ENCODE assay signal across 8 cellular contexts in the genomic region with DNA sequence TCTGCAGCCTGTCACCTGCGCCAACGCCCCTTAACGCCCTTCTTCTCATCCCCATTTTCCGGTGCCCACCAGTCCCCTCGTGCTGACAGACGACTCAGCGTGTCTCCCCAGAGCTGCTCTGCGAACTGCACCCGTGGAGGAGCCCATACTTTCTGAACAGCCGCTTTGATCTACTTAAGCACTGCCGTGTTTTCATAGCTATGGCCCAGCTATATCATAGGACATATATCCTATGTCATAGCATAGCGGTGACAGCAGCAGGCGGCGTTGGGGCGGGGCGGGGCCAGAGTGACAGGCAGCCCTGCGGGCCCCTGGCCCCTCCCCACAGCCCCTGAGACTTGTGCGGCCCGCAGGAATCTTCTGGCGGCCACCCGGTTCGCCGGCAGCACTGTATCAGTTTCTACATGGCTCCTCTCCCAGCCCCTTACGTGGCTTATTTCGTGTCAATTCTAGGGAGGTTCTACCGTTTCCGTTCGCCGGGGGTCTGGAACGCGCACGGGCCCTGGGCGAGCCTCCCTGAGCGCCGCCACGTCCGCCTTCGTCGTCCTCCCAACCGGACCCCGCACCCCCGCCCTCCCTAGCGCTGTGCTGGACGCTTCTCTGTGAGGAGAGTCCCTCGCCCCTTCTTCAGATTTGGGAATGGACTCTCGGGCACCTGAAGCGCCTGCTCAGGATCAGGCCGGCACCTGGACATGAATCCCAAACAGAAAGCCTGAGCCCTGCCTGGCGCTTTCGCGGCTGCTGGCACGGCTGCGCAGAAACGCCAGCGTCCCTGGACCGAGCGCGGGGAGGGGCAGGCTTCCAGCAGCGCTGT. TPM values are rescaled to one million over a fixed set of nuclear protein-coding genes. Genes with fewer than 3 reads are reported as not detected.
A peak's percentile ranks its signal among the peaks of the same experiment; 100 is the strongest.
DNase-seq lines count a peak whose midpoint lies in the region; ATAC-seq and TF ChIP-seq lines count a peak whose summit lies in the region.

No MANE protein-coding gene starts in this region.

- H3K4me3 ChIP-seq in GM12864 (ENCODE audit: low read depth, low read length) (peak overlapping the region; percentile 70), NB4 (ENCODE audit: low read depth, low read length) (peak overlapping the region; percentile 61)

- ATAC-seq in HG02571 (IDR thresholded peaks at IDR 0.05; ENCODE audit: unreplicated experiment): peak; percentile 90
- ATAC-seq in left ventricle myocardium superior: peak; percentile 91

- no peak for TF ChIP-seq POLR2A in NB4 (IDR thresholded peaks at IDR 0.05; ENCODE audit: extremely low read depth, insufficient read length)

- intact Hi-C loops in left ventricle myocardium superior (cut with micrococcal nuclease) (no loop called here), posterior vena cava (cut with DNase I) (no loop called here)

- no peak for DNase-seq in GM12864 (ENCODE audit: low read depth)
- DNase-seq in NB4 (ENCODE audit: low read depth): peak; percentile 81
- peak; percentile 23 to 66 for DNase-seq in SW 1271 (lab: John Stamatoyannopoulos, UW)
- DNase-seq in amygdala (lab: John Stamatoyannopoulos, UW): peak in 55 of 56 donors; percentile 10 to 84 (median 68)
- DNase-seq in left ventricle myocardium superior: peak; percentile 90
- DNase-seq in posterior vena cava (ENCODE audit: low spot score): peak; percentile 94
- no peak for DNase-seq in AML-193 (lab: John Stamatoyannopoulos, UW)

- TF ChIP-seq CTCF in GM12864 (IDR thresholded peaks at IDR 0.05; ENCODE audit: low read depth, low read length, missing control alignments) (no peak), NB4 (IDR thresholded peaks at IDR 0.05; ENCODE audit: low read depth, low read length) (no peak)

RNA-seq across cellular contexts. Expression of a gene that starts 35.4 kb away (rescaled TPM):
- 12.5 TPM for total RNA-seq in left ventricle myocardium superior
- 10 to 100 TPM; 33.6 to 58.7 TPM for total RNA-seq in posterior vena cava

RNA-seq across cellular contexts. Expression of a gene that starts 48.6 kb away (rescaled TPM):
- 59.8 TPM for total RNA-seq in left ventricle myocardium superior
- total RNA-seq in posterior vena cava: 10 to 100 TPM; 48.7 to 60.5 TPM

Comparison
In these comparisons a context has a peak if more than half of its experiments do, and no peak if none do; other contexts are left out.
1. DNase-seq: peak in NB4 (single experiment), SW 1271 (2 of 2), amygdala (55 of 56), left ventricle myocardium superior (single experiment) and posterior vena cava (single experiment); none in GM12864 (single experiment) and AML-193 (0 of 2).